Comparison of ENCODE assay signal across 8 cellular contexts in the genomic region with DNA sequence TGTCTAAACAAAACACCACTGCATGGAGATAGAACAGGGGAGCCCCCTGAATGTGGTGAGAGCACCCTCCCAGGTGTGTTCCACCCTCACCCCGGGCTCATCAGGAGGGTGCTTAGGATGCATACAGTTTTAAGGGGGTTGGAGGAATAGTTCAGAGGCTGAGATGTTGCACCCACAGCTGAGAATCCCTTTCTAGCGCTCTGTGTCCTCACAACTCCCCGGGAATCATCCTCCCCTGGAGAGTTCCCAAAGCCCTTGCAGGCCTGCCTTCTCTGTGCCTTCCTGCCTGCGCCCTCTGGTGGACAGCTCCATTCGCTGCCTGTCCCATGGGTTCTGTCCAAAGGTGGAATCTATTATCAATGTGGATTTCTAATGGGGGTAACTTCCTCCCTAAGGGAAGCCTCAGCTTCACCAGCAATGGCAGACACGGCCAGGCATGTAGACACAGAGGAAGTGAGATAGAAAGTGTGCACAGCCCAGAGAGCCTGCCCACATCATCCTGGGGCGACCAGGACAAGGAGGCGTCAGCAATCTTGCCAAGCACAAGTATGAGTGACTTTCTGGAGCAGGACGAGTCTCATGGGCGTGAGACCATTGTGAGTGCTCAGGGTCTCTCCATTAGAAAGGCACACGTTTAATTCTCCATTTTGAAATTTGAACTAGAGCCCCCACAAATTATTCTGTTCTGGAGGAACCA. TPM values are rescaled to one million over a fixed set of nuclear protein-coding genes. Genes with fewer than 3 reads are reported as not detected.
DNase-seq lines count a peak whose midpoint lies in the region; ATAC-seq and TF ChIP-seq lines count a peak whose summit lies in the region.

No MANE protein-coding gene starts in this region.

- DNase-seq in DMS 273 treated with DMSO at 0.1 percent for 48 hours (lab: John Stamatoyannopoulos, UW) (peak; percentile 3), NCI-H510A treated with DMSO at 0.1 percent for 48 hours (lab: John Stamatoyannopoulos, UW) (peak; percentile 81), dorsolateral prefrontal cortex (peak; percentile 50 to 79 (median 68)), lung microvascular endothelial cell (ENCODE audit: low read depth in 2 of 2) (peak; percentile 74 to 85)
- DNase-seq in activated CD4-positive, alpha-beta T cell treated with anti-CD3 and anti-CD28 coated beads, Interleukin-2, amount 50 U/mL, for 48 hours: peak; percentile 76 to 80
- peak; percentile 51 for DNase-seq in stimulated activated CD8-positive, alpha-beta memory T cell treated with anti-CD3 and anti-CD28 coated beads, Interleukin-15, amount 100 ng/mL, for 1 hour (ENCODE audit: low read depth)

- peak; percentile 53 for ATAC-seq in HG02571 (IDR thresholded peaks at IDR 0.05; ENCODE audit: unreplicated experiment)
- no peak for ATAC-seq in GM18873 (IDR thresholded peaks at IDR 0.05; ENCODE audit: low FRiP score, unreplicated experiment)

- peak; percentile 40 to 85 (median 73) for TF ChIP-seq CTCF in dorsolateral prefrontal cortex (IDR thresholded peaks at IDR 0.05 in 54 of 56, conservative IDR thresholded peaks at IDR 0.05 in 2 of 56; ENCODE audit: low read depth in 1 of 56, partially characterized antibody in 56 of 56)

- H3K4me3 ChIP-seq in dorsolateral prefrontal cortex: no peak overlapping the region

- peaks cover 0 to 4% (median 0%) of the 10 kb centered on the region in 45 donors for H3K27me3 ChIP-seq in dorsolateral prefrontal cortex

- H3K27ac ChIP-seq in dorsolateral prefrontal cortex: no peak overlapping the region

- intact Hi-C loops in dorsolateral prefrontal cortex (cut with DNase I): loop anchor here in 1 of 2 donors (2.0 to 5.0 kb wide), 2 partner anchors 263 to 459 kb away; a partner anchor contains a TSS

RNA-seq across cellular contexts. Expression of a gene that starts 1.2 kb away (rescaled TPM):
- total RNA-seq in dorsolateral prefrontal cortex (under 1 TPM in 1 of 120 experiments, not detected in 119; 0.19 TPM), lung microvascular endothelial cell (not detected in 2 replicates)

RNA-seq across cellular contexts. Expression of a gene that starts 7.1 kb away (rescaled TPM):
- not detected for total RNA-seq in dorsolateral prefrontal cortex
- total RNA-seq in lung microvascular endothelial cell: not detected in 2 replicates

RNA-seq across cellular contexts. Expression of a gene that starts 17.4 kb away (rescaled TPM):
- total RNA-seq in dorsolateral prefrontal cortex: not detected
- not detected in 2 replicates for total RNA-seq in lung microvascular endothelial cell

RNA-seq across cellular contexts. Expression of a gene that starts 18.8 kb away (rescaled TPM):
- total RNA-seq in dorsolateral prefrontal cortex (not detected), lung microvascular endothelial cell (not detected in 2 replicates)

RNA-seq across cellular contexts. Expression of a gene that starts 29.8 kb away (rescaled TPM):
- total RNA-seq in dorsolateral prefrontal cortex (not detected), lung microvascular endothelial cell (not detected in 2 replicates)

Comparison
In these comparisons a context has a peak if more than half of its experiments do, and no peak if none do; other contexts are left out.
1. DNase-seq: peak in every context shown above with its lines; median percentile 81 in NCI-H510A treated with DMSO at 0.1 percent for 48 hours; 80 in lung microvascular endothelial cell; 78 in activated CD4-positive, alpha-beta T cell treated with anti-CD3 and anti-CD28 coated beads, Interleukin-2, amount 50 U/mL, for 48 hours; 68 in dorsolateral prefrontal cortex; 51 in stimulated activated CD8-positive, alpha-beta memory T cell treated with anti-CD3 and anti-CD28 coated beads, Interleukin-15, amount 100 ng/mL, for 1 hour; 3 in DMS 273 treated with DMSO at 0.1 percent for 48 hours.